ENCODE assay signal across 8 cellular contexts in the genomic region with DNA sequence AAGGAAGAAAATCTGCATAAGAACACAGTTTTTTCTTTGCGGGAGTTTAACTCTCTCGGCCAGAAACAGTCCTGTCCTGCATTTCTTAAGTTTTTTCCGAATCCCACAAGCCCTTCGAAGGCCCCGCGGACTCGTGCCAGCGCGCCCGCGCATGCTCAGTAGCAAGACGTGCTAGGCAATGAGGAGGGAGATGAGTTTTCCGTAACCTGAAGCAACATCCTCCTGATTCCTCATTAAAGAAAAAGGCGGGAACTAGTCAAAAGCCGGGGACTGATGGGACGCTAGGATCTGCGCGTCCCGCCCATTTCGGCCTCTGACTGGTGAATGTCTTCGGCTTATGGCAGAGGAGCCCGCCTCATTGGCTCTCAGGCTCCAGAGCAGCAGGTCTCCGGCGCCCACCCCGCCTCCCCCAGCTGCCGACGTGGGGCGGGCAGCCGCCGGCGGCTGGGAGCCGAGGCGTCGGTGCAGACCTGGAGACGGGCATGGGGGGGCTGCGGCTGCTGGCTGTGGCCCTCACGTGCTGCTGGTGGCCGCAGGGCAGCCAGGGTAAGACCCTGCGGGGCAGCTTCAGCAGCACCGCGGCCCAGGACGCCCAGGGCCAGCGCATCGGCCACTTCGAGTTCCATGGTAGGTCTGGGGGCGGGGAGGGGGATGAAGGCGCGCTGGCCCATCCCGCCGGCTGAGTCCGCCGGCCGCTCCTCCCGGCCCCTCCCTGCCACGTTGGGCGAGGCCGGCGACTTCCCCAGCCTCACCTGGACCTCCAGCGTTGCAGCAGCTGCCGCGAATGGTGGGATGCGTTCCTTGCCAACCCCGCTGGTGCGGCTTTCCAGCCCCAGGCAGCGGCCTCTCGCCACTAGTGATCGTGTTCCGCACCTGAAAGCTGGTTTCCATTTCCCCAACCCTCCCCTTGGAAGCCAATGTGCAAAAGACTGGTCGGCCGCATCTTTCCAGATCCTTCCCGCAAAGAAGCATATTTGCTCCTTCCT. TPM values are rescaled to one million over a fixed set of nuclear protein-coding genes. Genes with fewer than 3 reads are reported as not detected.
A peak's percentile ranks its signal among the peaks of the same experiment; 100 is the strongest.
DNase-seq lines count a peak whose midpoint lies in the region; ATAC-seq lines count a peak whose summit lies in the region.

Gene GPR180, plus strand, starts transcription at position 412 of the 986 bp plus-strand sequence. Its CDS starts 71 bp downstream, at position 483.

- H3K9ac ChIP-seq in endocrine pancreas (ENCODE audit: control insufficient read depth, insufficient read depth, low read length): peak within 1 kb of the TSS; percentile 92

- H3K4me1 ChIP-seq in endocrine pancreas (ENCODE audit: control insufficient read depth, insufficient read depth, low read length): peaks cover 7% of the 10 kb centered on the region

- no peaks in the 10 kb centered on the region for H3K36me3 ChIP-seq in endocrine pancreas (ENCODE audit: control insufficient read depth, insufficient read depth, low read length)

- H3K27me3 Mint-ChIP-seq in activated CD8-positive, alpha-beta memory T cell treated with anti-CD3 and anti-CD28 coated beads, Interleukin-2, amount 10 ng/mL, durations not matched to agents 7 days and 5 days: no peaks in the 10 kb centered on the region
- H3K27me3 Mint-ChIP-seq in memory B cell: no peaks in the 10 kb centered on the region

- H3K4me3 ChIP-seq in endocrine pancreas (ENCODE audit: control insufficient read depth, insufficient read depth, low read length): peak within 1 kb of the TSS; percentile 83

- peaks cover 18% of the 10 kb centered on the region for H3K36me3 Mint-ChIP-seq in activated CD8-positive, alpha-beta memory T cell treated with anti-CD3 and anti-CD28 coated beads, Interleukin-2, amount 10 ng/mL, durations not matched to agents 7 days and 5 days
- peaks cover under 1% of the 10 kb centered on the region for H3K36me3 Mint-ChIP-seq in memory B cell

- DNase-seq in COR-L47 (lab: John Stamatoyannopoulos, UW) (peak; percentile 98), HT-29 (ENCODE audit: low spot score) (peak; percentile 100), NOMO-1 treated with DMSO at 0.1 percent for 48 hours (lab: John Stamatoyannopoulos, UW; ENCODE audit: unreplicated experiment) (peak; percentile 99), memory B cell (ENCODE audit: low spot score in 2 of 2) (peak; percentile 63 to 72)
- peak; percentile 95 for DNase-seq in activated CD8-positive, alpha-beta memory T cell treated with anti-CD3 and anti-CD28 coated beads, Interleukin-2, amount 10 ng/mL, durations not matched to agents 7 days and 5 days
- peak; percentile 70 for DNase-seq in stimulated activated CD8-positive, alpha-beta memory T cell treated with anti-CD3 and anti-CD28 coated beads, Interleukin-12 subunit alpha, Interleukin-12 subunit beta, amount 100 ng/mL, for 1 hour (ENCODE audit: low read depth)

- ATAC-seq in GM21360 (IDR thresholded peaks at IDR 0.05; ENCODE audit: unreplicated experiment) (peak; percentile 99), memory B cell (ENCODE audit: low read depth) (peak; percentile 96)
- ATAC-seq in activated CD8-positive, alpha-beta memory T cell treated with anti-CD3 and anti-CD28 coated beads, Interleukin-2, amount 10 ng/mL, durations not matched to agents 7 days and 5 days: peak; percentile 100

- H3K27me3 ChIP-seq in endocrine pancreas (ENCODE audit: control insufficient read depth, insufficient read depth, low read length): no peaks in the 10 kb centered on the region

- CTCF ChIA-PET in activated CD8-positive, alpha-beta memory T cell treated with anti-CD3 and anti-CD28 coated beads, Interleukin-2, amount 10 ng/mL, durations not matched to agents 7 days and 5 days (lab: Charles Lee): interaction anchor here (1.0 to 2.7 kb wide), 3 partner anchors 10 to 52 kb away, joined by 3 to 14 read pairs (median 12); no protein-coding TSS in a partner anchor

- no peaks in the 10 kb centered on the region for H3K9me3 ChIP-seq in endocrine pancreas (ENCODE audit: control insufficient read depth, low read length)

- H3K9me3 Mint-ChIP-seq in activated CD8-positive, alpha-beta memory T cell treated with anti-CD3 and anti-CD28 coated beads, Interleukin-2, amount 10 ng/mL, durations not matched to agents 7 days and 5 days (ENCODE audit: low read depth): peaks cover 2% of the 10 kb centered on the region
- H3K9me3 Mint-ChIP-seq in memory B cell: peaks cover 4% of the 10 kb centered on the region

- peak within 1 kb of the TSS; percentile 84 for H3K4me3 Mint-ChIP-seq in activated CD8-positive, alpha-beta memory T cell treated with anti-CD3 and anti-CD28 coated beads, Interleukin-2, amount 10 ng/mL, durations not matched to agents 7 days and 5 days
- H3K4me3 Mint-ChIP-seq in memory B cell: peak within 1 kb of the TSS; percentile 88

- H3K27ac Mint-ChIP-seq in activated CD8-positive, alpha-beta memory T cell treated with anti-CD3 and anti-CD28 coated beads, Interleukin-2, amount 10 ng/mL, durations not matched to agents 7 days and 5 days: peak within 1 kb of the TSS; percentile 76
- H3K27ac Mint-ChIP-seq in memory B cell: peak within 1 kb of the TSS; percentile 50

- H3K4me1 Mint-ChIP-seq in activated CD8-positive, alpha-beta memory T cell treated with anti-CD3 and anti-CD28 coated beads, Interleukin-2, amount 10 ng/mL, durations not matched to agents 7 days and 5 days: peaks cover 34% of the 10 kb centered on the region
- H3K4me1 Mint-ChIP-seq in memory B cell: peaks cover 16% of the 10 kb centered on the region

RNA-seq across cellular contexts. Expression of gene GPR180, which starts in this region (rescaled TPM):
- 4.5 and 4.6 TPM in 2 replicates for total RNA-seq in HT-29 (2014; rRNA removed; shearing (Covaris generic))
- 1 to 10 TPM; 7.2 to 7.5 TPM for total RNA-seq in activated CD8-positive, alpha-beta memory T cell treated with anti-CD3 and anti-CD28 coated beads, Interleukin-2, amount 10 ng/mL, durations not matched to agents 7 days and 5 days

Comparison
In these comparisons a context has a peak if more than half of its experiments do, and no peak if none do; other contexts are left out.
1. Peak in every context shown above with its lines: DNase-seq, ATAC-seq and H3K4me3 ChIP-seq.